ENCODE assay signal across 27 cellular contexts in the genomic region with DNA sequence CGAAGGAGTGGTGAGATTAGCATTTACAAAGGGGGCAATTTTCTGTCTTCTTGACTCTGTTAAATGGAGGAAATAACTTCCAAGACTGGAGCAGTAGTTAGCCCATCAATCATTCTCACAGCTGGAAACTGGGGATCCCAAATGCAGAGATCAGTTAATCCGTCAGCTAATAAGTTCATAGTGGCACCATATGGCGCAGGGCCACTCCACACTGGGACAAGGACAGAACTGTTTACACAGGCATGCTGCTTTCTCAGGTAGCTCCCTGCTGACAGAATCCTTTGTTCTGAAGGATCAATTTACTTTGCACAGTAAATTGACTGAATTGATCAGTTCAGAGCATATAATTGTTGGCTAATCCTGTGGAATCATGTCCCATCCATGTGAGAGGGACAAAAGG.
A peak's percentile ranks its signal among the peaks of the same experiment; 100 is the strongest.
DNase-seq lines count a peak whose midpoint lies in the region; ATAC-seq, FAIRE-seq and TF ChIP-seq lines count a peak whose summit lies in the region.
"Had no signal": no experiment of that assay in that cellular context is flagged by ENCODE, and none has a peak within 500 bp of the region (broad histone marks: within the 10 kb centered on the region; RNA-seq: fewer than 3 reads in every experiment).

No MANE protein-coding gene starts in this region.

- H2BK12ac ChIP-seq in H1 (ENCODE audit: low read depth, low read length), result no peak overlapping the region

- H2BK120ac ChIP-seq in H1 (replicated peaks; ENCODE audit: low read depth, low read length), result no peak overlapping the region

- H3K56ac ChIP-seq in H1 (replicated peaks; ENCODE audit: insufficient read length, low read depth, low read length), result no peak overlapping the region

- H3K18ac ChIP-seq in H1 (ENCODE audit: extremely low read depth, low read length), result no peak overlapping the region

- H3K4ac ChIP-seq in H1 (replicated peaks; ENCODE audit: insufficient read length, low read depth, low read length), result no peak overlapping the region

- no peaks in the 10 kb centered on the region for H3K36me3 ChIP-seq in A673 (ENCODE audit: insufficient read depth, low read length, poor library complexity, severe bottlenecking)
- H3K36me3 ChIP-seq in H1 (ENCODE audit: control insufficient read depth in 2 of 4, insufficient read depth in 4 of 4, low read length in 3 of 4), result no peaks in the 10 kb centered on the region
- H3K36me3 ChIP-seq: SJSA1 had no signal

- CTCF ChIA-PET in A673 (lab: Charles Lee) (no interaction called here), H1 (lab: Charles Lee; ENCODE audit: partially characterized antibody) (interaction anchor here (0.7 kb wide), 1 partner anchor 30 kb away, joined by 3 read pairs; no protein-coding TSS in a partner anchor)

- H4K20me1 ChIP-seq in H1 (replicated peaks in 1 of 2; ENCODE audit: control insufficient read depth in 1 of 2, insufficient read depth in 2 of 2, low read length in 2 of 2), result no peaks in the 10 kb centered on the region

- H4K91ac ChIP-seq in H1 (replicated peaks; ENCODE audit: insufficient read length, low read length), result no peak overlapping the region

- intact Hi-C loops in A673 (cut with micrococcal nuclease; ENCODE audit: unreplicated experiment), result no loop called here

- H2BK5ac ChIP-seq in H1 (ENCODE audit: low read depth, low read length), result no peak overlapping the region

- DNase-seq in A673 (ENCODE audit: low spot score), result peak; percentile 63
- DNase-seq in NCI-H1417 treated with DMSO at 0.1 percent for 48 hours (lab: John Stamatoyannopoulos, UW), result peak; percentile 43
- DNase-seq in NCI-H524 (lab: John Stamatoyannopoulos, UW), result peak; percentile 98
- DNase-seq in H1 (ENCODE audit: low read depth in 1 of 2, low spot score in 2 of 2), result no peak
- DNase-seq in HFFc6, result no peak
- no peak for DNase-seq in activated T-cell treated with anti-CD3 and anti-CD28 coated beads, Interleukin-2, amount 50 U/mL, for 48 hours
- no peak for DNase-seq in kidney tubule cell (ENCODE audit: low spot score)
- DNase-seq: activated CD4-positive, alpha-beta T cell treated with anti-CD3 and anti-CD28 coated beads for 36 hours; activated CD8-positive, alpha-beta memory T cell treated with anti-CD3 and anti-CD28 coated beads for 24 hours; activated gamma-delta T cell treated with Interleukin-2 at 50 U/mL for 16 hours; activated naive CD8-positive, alpha-beta T cell treated with anti-CD3 and anti-CD28 coated beads, Interleukin-2, amount 50 U/mL, for 24 hours; activated T-cell treated with anti-CD3 and anti-CD28 coated beads, Interleukin-2, amount 50 U/mL, for 1 hour; CD8-positive, alpha-beta T cell; DND-41; effector CD8-positive, alpha-beta T cell; left cardiac atrium; occipital lobe; stimulated activated CD4-positive, alpha-beta T cell treated with anti-CD3 and anti-CD28 coated beads, Interleukin-2, amount 100 ng/mL, for 24 hours; T-cell had no signal

- no peak overlapping the region for H3K27ac Mint-ChIP-seq in HFFc6
- H3K27ac Mint-ChIP-seq: activated CD4-positive, alpha-beta T cell treated with anti-CD3 and anti-CD28 coated beads for 36 hours; activated naive CD8-positive, alpha-beta T cell treated with anti-CD3 and anti-CD28 coated beads, Interleukin-2, amount 50 U/mL, for 24 hours; CD8-positive, alpha-beta T cell; memory B cell; T-cell; type B pancreatic cell had no signal

- H3K36me3 Mint-ChIP-seq in HFFc6 (ENCODE audit: low read depth), result no peaks in the 10 kb centered on the region
- H3K36me3 Mint-ChIP-seq: CD8-positive, alpha-beta T cell; memory B cell; T-cell; type B pancreatic cell had no signal

- no peak overlapping the region for H2BK20ac ChIP-seq in H1 (ENCODE audit: low read length)

- H2BK15ac ChIP-seq in H1 (ENCODE audit: low read length), result no peak overlapping the region

- H3K4me1 Mint-ChIP-seq in HFFc6 (ENCODE audit: low read depth), result no peaks in the 10 kb centered on the region
- H3K4me1 Mint-ChIP-seq: activated CD4-positive, alpha-beta T cell treated with anti-CD3 and anti-CD28 coated beads for 36 hours; activated naive CD8-positive, alpha-beta T cell treated with anti-CD3 and anti-CD28 coated beads, Interleukin-2, amount 50 U/mL, for 24 hours; memory B cell; T-cell had no signal

- no peak overlapping the region for H3K4me2 ChIP-seq in H1 (ENCODE audit: insufficient read depth in 1 of 2, low read depth in 2 of 2, low read length in 2 of 2)
- H3K4me2 ChIP-seq: smooth muscle cell had no signal

- H4K8ac ChIP-seq in H1 (ENCODE audit: extremely low read depth, insufficient read depth, low read length), result no peak overlapping the region

- no peak overlapping the region for H2AFZ ChIP-seq in H1 (ENCODE audit: low read length)

- no peak overlapping the region for H3K4me3 ChIP-seq in A673 (ENCODE audit: low read depth, low read length, poor library complexity, severe bottlenecking)
- H3K4me3 ChIP-seq in H1 (ENCODE audit: extremely low read depth in 1 of 4, insufficient read depth in 2 of 4, low read depth in 3 of 4, low read length in 4 of 4), result no peak overlapping the region
- H3K4me3 ChIP-seq: GM12878, SJSA1, smooth muscle cell had no signal

- TF ChIP-seq RAD21 in H1 (IDR thresholded peaks at IDR 0.05 in 1 of 2, conservative IDR thresholded peaks at IDR 0.05 in 1 of 2; ENCODE audit: low read depth in 2 of 2, low read length in 2 of 2), result no peak

- H3K27me3 Mint-ChIP-seq in HFFc6 (ENCODE audit: insufficient read depth), result peaks cover 2% of the 10 kb centered on the region; the same call in 1 of the 2 replicates
- H3K27me3 Mint-ChIP-seq: activated CD4-positive, alpha-beta T cell treated with anti-CD3 and anti-CD28 coated beads for 36 hours; T-cell had no signal

- no TSS peak for BruUV-seq in A673 (replicated peaks; lab: Mats Ljungman, UMichigan)

- TF ChIP-seq POLR2A in H1 (IDR thresholded peaks at IDR 0.05; ENCODE audit: control extremely low read depth in 1 of 2, low read depth in 2 of 2, low read length in 2 of 2), result no peak

- no peaks in the 10 kb centered on the region for H3K79me1 ChIP-seq in H1 (ENCODE audit: low read depth, low read length)

- TF ChIP-seq EP300 in H1 (IDR thresholded peaks at IDR 0.05; ENCODE audit: borderline replicate concordance in 1 of 2, low read depth in 2 of 2, low read length in 2 of 2), result no peak

- no peak overlapping the region for H3K4me3 Mint-ChIP-seq in HFFc6
- H3K4me3 Mint-ChIP-seq: activated CD4-positive, alpha-beta T cell treated with anti-CD3 and anti-CD28 coated beads for 36 hours; activated naive CD8-positive, alpha-beta T cell treated with anti-CD3 and anti-CD28 coated beads, Interleukin-2, amount 50 U/mL, for 24 hours; CD8-positive, alpha-beta T cell; memory B cell; T-cell; type B pancreatic cell had no signal

- H3K9me3 Mint-ChIP-seq in HFFc6, result peaks cover 36% of the 10 kb centered on the region
- H3K9me3 Mint-ChIP-seq: activated naive CD8-positive, alpha-beta T cell treated with anti-CD3 and anti-CD28 coated beads, Interleukin-2, amount 50 U/mL, for 24 hours; CD8-positive, alpha-beta T cell; type B pancreatic cell had no signal

- H3K27ac ChIP-seq in A673 (ENCODE audit: low read depth, low read length, poor library complexity, severe bottlenecking), result no peak overlapping the region
- H3K27ac ChIP-seq in H1 (ENCODE audit: low read depth, low read length), result no peak overlapping the region
- H3K27ac ChIP-seq: SJSA1 had no signal

- no peak overlapping the region for H3K9ac ChIP-seq in H1 (replicated peaks in 1 of 4; ENCODE audit: extremely low read depth in 1 of 4, low read depth in 3 of 4, low read length in 3 of 4)

- POLR2A ChIA-PET in A673 (lab: Charles Lee; ENCODE audit: low non-redundant PET), result no interaction called here
- POLR2A ChIA-PET in H1 (lab: Charles Lee; ENCODE audit: partially characterized antibody), result no interaction called here

- H3K23ac ChIP-seq in H1 (ENCODE audit: insufficient read length), result no peak overlapping the region

- no peaks in the 10 kb centered on the region for H3K23me2 ChIP-seq in H1 (ENCODE audit: low read depth, low read length)

- H3K27me3 ChIP-seq in A673 (replicated peaks; ENCODE audit: insufficient read depth, low read depth, low read length, poor library complexity) (peaks cover 21% of the 10 kb centered on the region), H1 (replicated peaks in 1 of 4; ENCODE audit: control insufficient read depth in 3 of 4, extremely low read depth in 1 of 4, insufficient read depth in 3 of 4, low read length in 3 of 4) (no peaks in the 10 kb centered on the region)
- H3K27me3 ChIP-seq: SJSA1 had no signal

- TF ChIP-seq CTCF in A673 (conservative IDR thresholded peaks at IDR 0.05; ENCODE audit: low read depth, low read length) (no peak), H1 (IDR thresholded peaks at IDR 0.05; ENCODE audit: control extremely low read depth in 1 of 3, insufficient read depth in 1 of 3, low read depth in 1 of 3, low read length in 3 of 3) (no peak), HFFc6 (IDR thresholded peaks at IDR 0.05) (no peak)

- ATAC-seq in GM18909 (IDR thresholded peaks at IDR 0.05; ENCODE audit: poor library complexity, unreplicated experiment), result no peak
- ATAC-seq: activated CD4-positive, alpha-beta T cell treated with anti-CD3 and anti-CD28 coated beads for 36 hours; activated naive CD8-positive, alpha-beta T cell treated with anti-CD3 and anti-CD28 coated beads, Interleukin-2, amount 50 U/mL, for 24 hours; CD8-positive, alpha-beta T cell; GM12878; left cardiac atrium; T-cell had no signal

- FAIRE-seq in H1 (lab: Jason Lieb, UNC), result peak; percentile 24
- FAIRE-seq: A204.1, GM12878, RCC 7860 had no signal

- 87% methylated on average over 3 of the region's 3 CpGs; no CpG with 5 or more reads in 1 of the 2 experiments for whole genome bisulfite sequencing in H1 (ENCODE audit: extremely low coverage in 1 of 2, insufficient coverage in 1 of 2, insufficient read length in 1 of 2, insufficient replicate concordance in 2 of 2, low coverage in 1 of 2, low lambda C conversion rate in 2 of 2, missing lambda C conversion rate in 1 of 2), 2 experiments

- no peak overlapping the region for H2AK5ac ChIP-seq in H1 (ENCODE audit: low read depth, low read length)

- H4K5ac ChIP-seq in H1 (ENCODE audit: insufficient read length, low read depth, low read length), result no peak overlapping the region

- H3K9me3 ChIP-seq in A673 (ENCODE audit: low read depth, low read length, poor library complexity, severe bottlenecking) (no peaks in the 10 kb centered on the region), H1 (ENCODE audit: insufficient read depth in 2 of 2, low read depth in 1 of 2, low read length in 1 of 2) (no peaks in the 10 kb centered on the region)
- H3K9me3 ChIP-seq: SJSA1 had no signal

- H3K4me1 ChIP-seq in A673 (ENCODE audit: insufficient read depth, low read length, poor library complexity, severe bottlenecking) (no peaks in the 10 kb centered on the region), H1 (replicated peaks in 1 of 4; ENCODE audit: control insufficient read depth in 3 of 4, insufficient read depth in 4 of 4, low read length in 3 of 4) (peaks cover 0 to 5% (median under 1%) of the 10 kb centered on the region in 4 experiments; a peak in 2 of 7 replicates)
- H3K4me1 ChIP-seq: SJSA1 had no signal

- no peak overlapping the region for H3K14ac ChIP-seq in H1 (ENCODE audit: insufficient read length)

- no peaks in the 10 kb centered on the region for H3K79me2 ChIP-seq in H1 (ENCODE audit: control insufficient read depth in 1 of 2, insufficient read depth in 2 of 2, low read length in 2 of 2)

TF ChIP-seq in H1, 55 proteins besides CTCF, POLR2A, EP300 and RAD21 (continues in another document):
- TF ChIP-seq JUND (IDR thresholded peaks at IDR 0.05; ENCODE audit: low read length), result no peak
- TF ChIP-seq EGR1 (IDR thresholded peaks at IDR 0.05; ENCODE audit: borderline replicate concordance, low read depth, low read length), result no peak
- no peak for TF ChIP-seq ASH2L (IDR thresholded peaks at IDR 0.05; ENCODE audit: low read length)

Comparison
In these comparisons a context has a peak if more than half of its experiments do, and no peak if none do; other contexts are left out.
1. DNase-seq: peak in A673 (single experiment), NCI-H1417 treated with DMSO at 0.1 percent for 48 hours (single experiment) and NCI-H524 (2 of 2); none in H1 (0 of 2), HFFc6 (single experiment), activated T-cell treated with anti-CD3 and anti-CD28 coated beads, Interleukin-2, amount 50 U/mL, for 48 hours (0 of 2) and kidney tubule cell (single experiment).